1 cellular context compared by ENCODE assay signal in genomic region chr22:43066134-43066533, GRCh38.
TF ChIP-seq lines count a peak whose summit lies in the region.

No MANE protein-coding gene starts in this region.

TF ChIP-seq in WTC11, 78 proteins besides CTCF, POLR2A, EP300 and RAD21 (continued from another document):
- TF ChIP-seq ATF6 (CRISPR knock-in tag; IDR thresholded peaks at IDR 0.05) (no peak), ATF1 (CRISPR knock-in tag; IDR thresholded peaks at IDR 0.05) (no peak), FOXP1 (CRISPR knock-in tag; IDR thresholded peaks at IDR 0.05; ENCODE audit: borderline replicate concordance) (no peak), CREM (CRISPR knock-in tag; IDR thresholded peaks at IDR 0.05) (no peak), IRF2 (CRISPR knock-in tag; IDR thresholded peaks at IDR 0.05; ENCODE audit: borderline replicate concordance, low read depth) (no peak), HMGA2 (CRISPR knock-in tag; IDR thresholded peaks at IDR 0.05) (no peak), ZBTB21 (CRISPR knock-in tag; IDR thresholded peaks at IDR 0.05; ENCODE audit: borderline replicate concordance) (no peak), ATF3 (CRISPR knock-in tag; conservative IDR thresholded peaks at IDR 0.05) (no peak), MLX (CRISPR knock-in tag; IDR thresholded peaks at IDR 0.05) (no peak), PRRX2 (CRISPR knock-in tag; IDR thresholded peaks at IDR 0.05) (no peak), NR2C2 (CRISPR knock-in tag; IDR thresholded peaks at IDR 0.05) (no peak)
- TF ChIP-seq, protein P1, sequence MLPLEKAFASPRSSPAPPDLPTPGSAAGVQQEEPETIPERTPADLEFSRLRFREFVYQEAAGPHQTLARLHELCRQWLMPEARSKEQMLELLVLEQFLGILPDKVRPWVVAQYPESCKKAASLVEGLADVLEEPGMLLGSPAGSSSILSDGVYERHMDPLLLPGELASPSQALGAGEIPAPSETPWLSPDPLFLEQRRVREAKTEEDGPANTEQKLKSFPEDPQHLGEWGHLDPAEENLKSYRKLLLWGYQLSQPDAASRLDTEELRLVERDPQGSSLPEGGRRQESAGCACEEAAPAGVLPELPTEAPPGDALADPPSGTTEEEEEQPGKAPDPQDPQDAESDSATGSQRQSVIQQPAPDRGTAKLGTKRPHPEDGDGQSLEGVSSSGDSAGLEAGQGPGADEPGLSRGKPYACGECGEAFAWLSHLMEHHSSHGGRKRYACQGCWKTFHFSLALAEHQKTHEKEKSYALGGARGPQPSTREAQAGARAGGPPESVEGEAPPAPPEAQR (CRISPR knock-in tag; IDR thresholded peaks at IDR 0.05): no peak
- TF ChIP-seq, protein P2, sequence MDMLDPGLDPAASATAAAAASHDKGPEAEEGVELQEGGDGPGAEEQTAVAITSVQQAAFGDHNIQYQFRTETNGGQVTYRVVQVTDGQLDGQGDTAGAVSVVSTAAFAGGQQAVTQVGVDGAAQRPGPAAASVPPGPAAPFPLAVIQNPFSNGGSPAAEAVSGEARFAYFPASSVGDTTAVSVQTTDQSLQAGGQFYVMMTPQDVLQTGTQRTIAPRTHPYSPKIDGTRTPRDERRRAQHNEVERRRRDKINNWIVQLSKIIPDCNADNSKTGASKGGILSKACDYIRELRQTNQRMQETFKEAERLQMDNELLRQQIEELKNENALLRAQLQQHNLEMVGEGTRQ (CRISPR knock-in tag; IDR thresholded peaks at IDR 0.05): no peak
- TF ChIP-seq, protein P3, sequence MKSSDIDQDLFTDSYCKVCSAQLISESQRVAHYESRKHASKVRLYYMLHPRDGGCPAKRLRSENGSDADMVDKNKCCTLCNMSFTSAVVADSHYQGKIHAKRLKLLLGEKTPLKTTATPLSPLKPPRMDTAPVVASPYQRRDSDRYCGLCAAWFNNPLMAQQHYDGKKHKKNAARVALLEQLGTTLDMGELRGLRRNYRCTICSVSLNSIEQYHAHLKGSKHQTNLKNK (CRISPR knock-in tag; IDR thresholded peaks at IDR 0.05): no peak
- TF ChIP-seq, protein P4, sequence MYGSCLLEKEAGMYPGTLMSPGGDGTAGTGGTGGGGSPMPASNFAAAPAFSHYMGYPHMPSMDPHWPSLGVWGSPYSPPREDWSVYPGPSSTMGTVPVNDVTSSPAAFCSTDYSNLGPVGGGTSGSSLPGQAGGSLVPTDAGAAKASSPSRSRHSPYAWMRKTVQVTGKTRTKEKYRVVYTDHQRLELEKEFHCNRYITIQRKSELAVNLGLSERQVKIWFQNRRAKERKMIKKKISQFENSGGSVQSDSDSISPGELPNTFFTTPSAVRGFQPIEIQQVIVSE (CRISPR knock-in tag; IDR thresholded peaks at IDR 0.05; ENCODE audit: borderline replicate concordance): no peak
- TF ChIP-seq, protein P5, sequence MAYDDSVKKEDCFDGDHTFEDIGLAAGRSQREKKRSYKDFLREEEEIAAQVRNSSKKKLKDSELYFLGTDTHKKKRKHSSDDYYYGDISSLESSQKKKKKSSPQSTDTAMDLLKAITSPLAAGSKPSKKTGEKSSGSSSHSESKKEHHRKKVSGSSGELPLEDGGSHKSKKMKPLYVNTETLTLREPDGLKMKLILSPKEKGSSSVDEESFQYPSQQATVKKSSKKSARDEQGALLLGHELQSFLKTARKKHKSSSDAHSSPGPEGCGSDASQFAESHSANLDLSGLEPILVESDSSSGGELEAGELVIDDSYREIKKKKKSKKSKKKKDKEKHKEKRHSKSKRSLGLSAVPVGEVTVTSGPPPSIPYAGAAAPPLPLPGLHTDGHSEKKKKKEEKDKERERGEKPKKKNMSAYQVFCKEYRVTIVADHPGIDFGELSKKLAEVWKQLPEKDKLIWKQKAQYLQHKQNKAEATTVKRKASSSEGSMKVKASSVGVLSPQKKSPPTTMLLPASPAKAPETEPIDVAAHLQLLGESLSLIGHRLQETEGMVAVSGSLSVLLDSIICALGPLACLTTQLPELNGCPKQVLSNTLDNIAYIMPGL (CRISPR knock-in tag; IDR thresholded peaks at IDR 0.05): no peak
